ENCODE assay signal across 31 cellular contexts in the genomic region with DNA sequence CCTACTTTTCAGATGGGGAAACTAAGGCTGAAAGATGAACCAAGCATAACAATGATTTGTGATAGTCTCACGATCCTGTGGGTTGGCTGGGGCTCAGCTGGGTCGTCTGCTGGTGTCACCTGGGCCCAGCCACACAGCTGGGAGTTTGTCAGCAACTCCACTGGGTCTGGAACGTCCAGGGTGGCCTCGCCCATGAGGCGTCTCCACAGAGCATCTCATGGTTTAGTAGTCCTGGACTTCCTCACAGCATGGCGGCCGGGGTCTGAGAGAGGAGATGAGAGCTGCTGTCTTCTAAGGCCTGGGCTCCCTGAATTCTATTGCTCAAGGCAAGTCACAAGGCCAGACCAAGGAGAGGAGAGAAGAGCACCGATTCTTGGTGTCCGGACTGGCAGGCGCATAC. TPM values are rescaled to one million over a fixed set of nuclear protein-coding genes. Genes with fewer than 3 reads are reported as not detected.
"Had no signal": no experiment of that assay in that cellular context is flagged by ENCODE, and none has a peak within 500 bp of the region (broad histone marks: within the 10 kb centered on the region; RNA-seq: fewer than 3 reads in every experiment).

No MANE protein-coding gene starts in this region.

- H3K4me1 ChIP-seq: esophagus squamous epithelium, gastrocnemius medialis, heart right ventricle, left ventricle myocardium inferior, lower lobe of right lung had no signal

- FAIRE-seq: colon, islet of Langerhans, keratinocyte had no signal

- H3K9me3 ChIP-seq: esophagus squamous epithelium, gastrocnemius medialis, heart right ventricle, left ventricle myocardium inferior, lower lobe of right lung, mucosa of descending colon had no signal

- H3K27me3 Mint-ChIP-seq: central memory CD8-positive, alpha-beta T cell had no signal

- H3K4me3 ChIP-seq: coronary artery, dorsolateral prefrontal cortex, esophagus squamous epithelium, gastrocnemius medialis, heart right ventricle, left ventricle myocardium inferior, lower lobe of right lung, mucosa of descending colon had no signal

- H3K27ac ChIP-seq: coronary artery, dorsolateral prefrontal cortex, epithelial cell of prostate, esophagus squamous epithelium, gastrocnemius medialis, heart right ventricle, left ventricle myocardium inferior, lower lobe of right lung had no signal

- H3K9me3 Mint-ChIP-seq: central memory CD8-positive, alpha-beta T cell; mesothelial cell of epicardium had no signal

- DNase-seq: cerebellar nuclear complex; dermis blood vessel endothelial cell; dorsolateral prefrontal cortex; effector CD4-positive, alpha-beta T cell; effector memory CD4-positive, alpha-beta T cell; erythroblast; esophagus squamous epithelium; foreskin fibroblast; foreskin melanocyte; gastrocnemius medialis; heart right ventricle; hippocampal formation; kidney glomerular epithelial cell; left colon; left ventricle myocardium inferior; lower lobe of right lung; mesenchymal stem cell; mucosa of descending colon had no signal

- H3K36me3 ChIP-seq: esophagus squamous epithelium, gastrocnemius medialis, heart right ventricle, left ventricle myocardium inferior, lower lobe of right lung had no signal

- H3K36me3 Mint-ChIP-seq: mesothelial cell of epicardium had no signal

- H3K4me1 Mint-ChIP-seq: central memory CD8-positive, alpha-beta T cell had no signal

- H3K27ac Mint-ChIP-seq: mesothelial cell of epicardium had no signal

- H3K4me3 Mint-ChIP-seq: central memory CD8-positive, alpha-beta T cell; mesothelial cell of epicardium had no signal

RNA-seq across cellular contexts. Expression of gene WFDC1, which starts 24.1 kb away (rescaled TPM):
- total RNA-seq: dermis blood vessel endothelial cell, glomerular endothelial cell, lung microvascular endothelial cell had no signal
- polyA plus RNA-seq: keratinocyte had no signal

RNA-seq across cellular contexts. Expression of gene KCNG4, which starts 30.7 kb away (rescaled TPM):
- total RNA-seq: dermis blood vessel endothelial cell, esophagus mucosa, esophagus squamous epithelium, gastrocnemius medialis, glomerular endothelial cell, heart right ventricle, left colon, left lobe of liver, left ventricle myocardium inferior, liver, lower lobe of right lung, lung microvascular endothelial cell, mesenteric fat pad, mesothelial cell of epicardium, mucosa of descending colon had no signal
- polyA plus RNA-seq: heart right ventricle, keratinocyte, liver had no signal
